ENCODE assay signal across 13 cellular contexts in the genomic region with DNA sequence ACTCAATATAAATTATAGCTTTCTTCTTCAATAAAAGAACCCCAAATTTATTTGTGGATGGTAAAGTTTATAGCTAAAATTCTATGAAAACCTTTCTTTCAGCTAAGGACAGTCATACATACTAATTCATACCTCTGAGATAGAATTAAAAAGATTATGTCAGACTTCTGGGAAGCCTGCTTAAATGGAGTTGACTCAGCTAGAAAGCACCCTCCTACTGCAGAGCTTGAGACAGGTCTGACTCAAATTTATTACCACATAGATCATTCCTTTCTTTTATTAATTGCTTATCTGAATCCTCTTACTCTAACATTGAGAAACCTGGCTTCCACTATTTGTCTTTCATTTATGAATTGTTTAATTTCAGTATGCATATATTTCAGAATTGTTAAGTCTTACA.
"Had no signal": no experiment of that assay in that cellular context is flagged by ENCODE, and none has a peak within 500 bp of the region (broad histone marks: within the 10 kb centered on the region; RNA-seq: fewer than 3 reads in every experiment).

No MANE protein-coding gene starts in this region.

- ATAC-seq: activated CD4-positive, CD25-positive, alpha-beta regulatory T cell treated with anti-CD3 and anti-CD28 coated beads, Interleukin-2, amount 50 U/mL, for 24 hours; activated naive CD4-positive, alpha-beta T cell treated with anti-CD3 and anti-CD28 coated beads, Interleukin-2, amount 50 U/mL, for 72 hours; gastroesophageal sphincter; lower lobe of right lung; stimulated activated effector memory CD8-positive, alpha-beta T cell treated with anti-CD3 and anti-CD28 coated beads, Interleukin-12 subunit alpha, Interleukin-12 subunit beta, amount 100 ng/mL, for 72 hours had no signal

- DNase-seq: activated effector memory CD4-positive, alpha-beta T cell treated with Interleukin-2 at 50 U/mL for 16 hours; activated T-cell treated with anti-CD3 and anti-CD28 coated beads, Interleukin-2, amount 50 U/mL, for 24 hours; dorsolateral prefrontal cortex; lower lobe of right lung; tibial artery had no signal

- H3K9me3 ChIP-seq: gastroesophageal sphincter, lower lobe of right lung, right atrium auricular region, tibial artery, vagina had no signal

- H3K4me3 ChIP-seq: dorsolateral prefrontal cortex, gastroesophageal sphincter, lower lobe of right lung, right atrium auricular region, skin epidermis, tibial artery, vagina had no signal

- H3K36me3 ChIP-seq: gastroesophageal sphincter, lower lobe of right lung, right atrium auricular region, tibial artery, vagina had no signal

- H3K27me3 ChIP-seq: dorsolateral prefrontal cortex, gastroesophageal sphincter, right atrium auricular region, tibial artery, vagina had no signal

- H3K4me1 ChIP-seq: gastroesophageal sphincter, lower lobe of right lung, parathyroid adenoma, right atrium auricular region, tibial artery, vagina had no signal
